Comparison of ENCODE assay signal across 32 cellular contexts in genomic region chr1:64196074-64196869, GRCh38. TPM values are rescaled to one million over a fixed set of nuclear protein-coding genes. Genes with fewer than 3 reads are reported as not detected.
A peak's percentile ranks its signal among the peaks of the same experiment; 100 is the strongest.
DNase-seq lines count a peak whose midpoint lies in the region; ATAC-seq and TF ChIP-seq lines count a peak whose summit lies in the region.
"Had no signal": no experiment of that assay in that cellular context is flagged by ENCODE, and none has a peak within 500 bp of the region (broad histone marks: within the 10 kb centered on the region; RNA-seq: fewer than 3 reads in every experiment).

No MANE protein-coding gene starts in this region.

- TF ChIP-seq CTCF in thoracic aorta (IDR thresholded peaks at IDR 0.05) (no peak), PC-3 (conservative IDR thresholded peaks at IDR 0.05; ENCODE audit: low read depth, low read length) (no peak)

- H3K9ac ChIP-seq in mesendoderm (ENCODE audit: low read length) (no peak overlapping the region), PC-3 (ENCODE audit: low read length) (no peak overlapping the region)
- H3K9ac ChIP-seq: KMS-11, parathyroid adenoma had no signal

- H3K4me1 Mint-ChIP-seq in activated CD8-positive, alpha-beta memory T cell treated with anti-CD3 and anti-CD28 coated beads, Interleukin-2, amount 10 ng/mL, durations not matched to agents 7 days and 5 days = no peaks in the 10 kb centered on the region
- H3K4me1 Mint-ChIP-seq: CD4-positive, CD25-positive, alpha-beta regulatory T cell; T-helper 17 cell had no signal

- no peaks in the 10 kb centered on the region for H3K36me3 Mint-ChIP-seq in activated CD8-positive, alpha-beta memory T cell treated with anti-CD3 and anti-CD28 coated beads, Interleukin-2, amount 10 ng/mL, durations not matched to agents 7 days and 5 days
- H3K36me3 Mint-ChIP-seq: CD4-positive, CD25-positive, alpha-beta regulatory T cell had no signal

- no peaks in the 10 kb centered on the region for H4K20me1 ChIP-seq in PC-3 (ENCODE audit: low read length)

- H3K4me1 ChIP-seq in mesendoderm (ENCODE audit: control insufficient read depth, low read depth, low read length) = no peaks in the 10 kb centered on the region
- peaks cover 10 to 32% of the 10 kb centered on the region in 2 donors for H3K4me1 ChIP-seq in thoracic aorta (ENCODE audit: control insufficient read depth in 1 of 2, low read depth in 2 of 2)
- H3K4me1 ChIP-seq in PC-3 (ENCODE audit: insufficient read depth, low read length) = no peaks in the 10 kb centered on the region
- H3K4me1 ChIP-seq: body of pancreas, colonic mucosa, parathyroid adenoma had no signal

- no peaks in the 10 kb centered on the region for H3K9me2 ChIP-seq in PC-3 (replicated peaks; ENCODE audit: low read length)

- H3K27me3 Mint-ChIP-seq in activated CD8-positive, alpha-beta memory T cell treated with anti-CD3 and anti-CD28 coated beads, Interleukin-2, amount 10 ng/mL, durations not matched to agents 7 days and 5 days = no peaks in the 10 kb centered on the region
- H3K27me3 Mint-ChIP-seq: CD4-positive, CD25-positive, alpha-beta regulatory T cell; effector memory CD8-positive, alpha-beta T cell; T-helper 17 cell had no signal

- H3K36me3 ChIP-seq in mesendoderm (ENCODE audit: control insufficient read depth, insufficient read depth, low read length) (no peaks in the 10 kb centered on the region), thoracic aorta (no peaks in the 10 kb centered on the region), PC-3 (ENCODE audit: low read depth, low read length) (no peaks in the 10 kb centered on the region)
- H3K36me3 ChIP-seq: colonic mucosa, thyroid gland had no signal

- no peak overlapping the region for H3K27ac ChIP-seq in mesendoderm (ENCODE audit: low read depth, low read length)
- H3K27ac ChIP-seq in thoracic aorta = peak overlapping the region; percentile 68
- no peak overlapping the region for H3K27ac ChIP-seq in PC-3 (ENCODE audit: low read length)
- H3K27ac ChIP-seq: body of pancreas, colonic mucosa, HL-60, KMS-11, parathyroid adenoma, thyroid gland had no signal

- no peak overlapping the region for H4K5ac ChIP-seq in mesendoderm (ENCODE audit: low read length)

- H2AFZ ChIP-seq in PC-3 (ENCODE audit: low read length) = no peak overlapping the region
- H2AFZ ChIP-seq: parathyroid adenoma had no signal

- ATAC-seq in activated CD8-positive, alpha-beta memory T cell treated with anti-CD3 and anti-CD28 coated beads, Interleukin-2, amount 10 ng/mL, durations not matched to agents 7 days and 5 days = peak; percentile 23
- peak; percentile 13 for ATAC-seq in esophagus mucosa
- peak; percentile 64 for ATAC-seq in thoracic aorta (ENCODE audit: insufficient number of reproducible peaks, low FRiP score, low read depth)
- ATAC-seq in PC-3 = no peak
- no peak for ATAC-seq in GM21717 (IDR thresholded peaks at IDR 0.05; ENCODE audit: unreplicated experiment)
- ATAC-seq: activated T-cell treated with anti-CD3 and anti-CD28 coated beads, Interleukin-2, amount 50 U/mL, for 4 hours; body of pancreas; effector memory CD8-positive, alpha-beta T cell; T-helper 17 cell had no signal

- peak overlapping the region; percentile 28 for H4K8ac ChIP-seq in mesendoderm (ENCODE audit: low read depth, low read length)

- H3K4ac ChIP-seq in mesendoderm (ENCODE audit: low read depth, low read length) = no peak overlapping the region

- no peaks in the 10 kb centered on the region for H3K79me1 ChIP-seq in mesendoderm (ENCODE audit: low read length)

- no peak overlapping the region for H3K27ac Mint-ChIP-seq in activated CD8-positive, alpha-beta memory T cell treated with anti-CD3 and anti-CD28 coated beads, Interleukin-2, amount 10 ng/mL, durations not matched to agents 7 days and 5 days
- H3K27ac Mint-ChIP-seq: CD4-positive, CD25-positive, alpha-beta regulatory T cell; effector memory CD8-positive, alpha-beta T cell; HFFc6; T-helper 17 cell had no signal

- H3K23ac ChIP-seq in mesendoderm (ENCODE audit: low read length) = no peak overlapping the region

- H2BK15ac ChIP-seq in mesendoderm (replicated peaks; ENCODE audit: low read depth) = no peak overlapping the region

- no peaks in the 10 kb centered on the region for H3K9me3 Mint-ChIP-seq in activated CD8-positive, alpha-beta memory T cell treated with anti-CD3 and anti-CD28 coated beads, Interleukin-2, amount 10 ng/mL, durations not matched to agents 7 days and 5 days (ENCODE audit: low read depth)
- H3K9me3 Mint-ChIP-seq: activated T-cell treated with anti-CD3 and anti-CD28 coated beads, Interleukin-2, amount 50 U/mL, for 4 hours; CD4-positive, CD25-positive, alpha-beta regulatory T cell; effector memory CD8-positive, alpha-beta T cell; HFFc6 had no signal

- no peak overlapping the region for H2BK120ac ChIP-seq in mesendoderm (ENCODE audit: low read depth, low read length)

- no peak overlapping the region for H3K18ac ChIP-seq in mesendoderm (ENCODE audit: low read length)

- DNase-seq in activated CD8-positive, alpha-beta memory T cell treated with anti-CD3 and anti-CD28 coated beads, Interleukin-2, amount 10 ng/mL, durations not matched to agents 7 days and 5 days = no peak
- no peak for DNase-seq in activated CD8-positive, alpha-beta memory T cell treated with anti-CD3 and anti-CD28 coated beads for 24 hours
- DNase-seq in mesendoderm (no peak), thoracic aorta (ENCODE audit: low spot score) (no peak), PC-3 (no peak), middle frontal gyrus (ENCODE audit: extremely low spot score, low spot score) (no peak)
- DNase-seq: activated CD4-positive, alpha-beta T cell treated with anti-CD3 and anti-CD28 coated beads for 1 hour; activated gamma-delta T cell treated with Interleukin-2 at 50 U/mL for 16 hours; activated T-cell treated with anti-CD3 and anti-CD28 coated beads, Interleukin-2, amount 50 U/mL, for 4 hours; body of pancreas; CD4-positive, CD25-positive, alpha-beta regulatory T cell; colonic mucosa; DND-41; effector memory CD8-positive, alpha-beta T cell; foreskin fibroblast; GOT3; HFFc6; NCI-H2081 treated with DMSO at 0.1 percent for 48 hours; NCI-H748 treated with DMSO at 0.1 percent for 48 hours; stimulated activated CD4-positive, alpha-beta T cell treated with anti-CD3 and anti-CD28 coated beads, Interleukin-15, amount 100 ng/mL, for 24 hours; stimulated activated naive CD4-positive, alpha-beta T cell treated with Interleukin-2 at 50 U/mL for 16 hours; T-helper 17 cell; thyroid gland had no signal

- no peak overlapping the region for H2AK5ac ChIP-seq in mesendoderm (ENCODE audit: low read length)

- POLR2A ChIA-PET in PC-3 (lab: Charles Lee; ENCODE audit: unreplicated experiment) = no interaction called here

- H3K4me3 Mint-ChIP-seq in activated CD8-positive, alpha-beta memory T cell treated with anti-CD3 and anti-CD28 coated beads, Interleukin-2, amount 10 ng/mL, durations not matched to agents 7 days and 5 days = no peak overlapping the region
- H3K4me3 Mint-ChIP-seq: activated T-cell treated with anti-CD3 and anti-CD28 coated beads, Interleukin-2, amount 50 U/mL, for 4 hours; CD4-positive, CD25-positive, alpha-beta regulatory T cell; effector memory CD8-positive, alpha-beta T cell; HFFc6; T-helper 17 cell had no signal

- H2BK5ac ChIP-seq in mesendoderm (ENCODE audit: low read length) = no peak overlapping the region

- CTCF ChIA-PET in activated CD8-positive, alpha-beta memory T cell treated with anti-CD3 and anti-CD28 coated beads, Interleukin-2, amount 10 ng/mL, durations not matched to agents 7 days and 5 days (lab: Charles Lee) = no interaction called here
- CTCF ChIA-PET in PC-3 (lab: Charles Lee) = no interaction called here

- H3K56ac ChIP-seq in mesendoderm (ENCODE audit: low read length) = no peak overlapping the region

- H3F3A ChIP-seq in PC-3 (ENCODE audit: low read length, unreplicated experiment) = no peaks in the 10 kb centered on the region

- H3K4me3 ChIP-seq in mesendoderm (ENCODE audit: low read length) (no peak overlapping the region), thoracic aorta (no peak overlapping the region), PC-3 (ENCODE audit: low read length) (no peak overlapping the region)
- H3K4me3 ChIP-seq: body of pancreas, colonic mucosa, thyroid gland had no signal

- H3K9me3 ChIP-seq in thoracic aorta = no peaks in the 10 kb centered on the region
- no peaks in the 10 kb centered on the region for H3K9me3 ChIP-seq in PC-3 (ENCODE audit: low read length)
- H3K9me3 ChIP-seq: body of pancreas, colonic mucosa, thyroid gland had no signal

- no CpG with 5 or more reads among the region's 8 CpGs for WGBS in mesendoderm (ENCODE audit: extremely low coverage, insufficient coverage, low lambda C conversion rate)

- BruUV-seq in PC-3 (replicated peaks; lab: Mats Ljungman, UMichigan) = no TSS peak

- H3K4me2 ChIP-seq in mesendoderm (ENCODE audit: low read length) (no peak overlapping the region), PC-3 (ENCODE audit: low read length) (no peak overlapping the region)
- H3K4me2 ChIP-seq: KMS-11 had no signal

- intact Hi-C loops in PC-3 (cut with micrococcal nuclease) = no loop called here

- no peaks in the 10 kb centered on the region for H3K27me3 ChIP-seq in mesendoderm (ENCODE audit: insufficient read depth, low read length, poor library complexity)
- H3K27me3 ChIP-seq in thoracic aorta (replicated peaks; ENCODE audit: insufficient read depth) = no peaks in the 10 kb centered on the region
- no peaks in the 10 kb centered on the region for H3K27me3 ChIP-seq in PC-3 (ENCODE audit: low read length)
- H3K27me3 ChIP-seq: body of pancreas, colonic mucosa, thyroid gland had no signal

- H3K79me2 ChIP-seq in mesendoderm (ENCODE audit: control insufficient read depth, insufficient read depth, low read length) = no peaks in the 10 kb centered on the region
- H3K79me2 ChIP-seq in PC-3 (ENCODE audit: low read length) = no peaks in the 10 kb centered on the region
- H3K79me2 ChIP-seq: parathyroid adenoma had no signal

RNA-seq across cellular contexts. Expression of gene UBE2U, which starts 7.2 kb away (rescaled TPM):
- total RNA-seq in activated CD8-positive, alpha-beta memory T cell treated with anti-CD3 and anti-CD28 coated beads, Interleukin-2, amount 10 ng/mL, durations not matched to agents 7 days and 5 days = not detected
- total RNA-seq in esophagus mucosa = not detected
- polyA plus RNA-seq in mesendoderm (2013, experiment 1 of 2) = not detected
- polyA plus RNA-seq in mesendoderm (2013, experiment 2 of 2) = not detected
- total RNA-seq in thoracic aorta = not detected
- total RNA-seq in PC-3 (2014; rRNA removed) = not detected in 2 replicates
- total RNA-seq: A172; activated T-cell treated with anti-CD3 and anti-CD28 coated beads, Interleukin-2, amount 50 U/mL, for 4 hours; body of pancreas; CD4-positive, CD25-positive, alpha-beta regulatory T cell; colonic mucosa; HFFc6; RPMI7951; T-helper 17 cell; thyroid gland had no signal
- polyA plus RNA-seq: CD4-positive, CD25-positive, alpha-beta regulatory T cell; esophagus; neural cell had no signal

Comparison
In these comparisons a context has a peak if more than half of its experiments do, and no peak if none do; other contexts are left out.
1. ATAC-seq: peak in activated CD8-positive, alpha-beta memory T cell treated with anti-CD3 and anti-CD28 coated beads, Interleukin-2, amount 10 ng/mL, durations not matched to agents 7 days and 5 days (single experiment), esophagus mucosa (single experiment) and thoracic aorta (single experiment); none in PC-3 (single experiment) and GM21717 (single experiment).
2. H3K27ac ChIP-seq: peak in thoracic aorta (2 of 2); none in mesendoderm (single experiment) and PC-3 (single experiment).